In genomic region chr17:73288534-73289302, GRCh38 we compare ENCODE assay signal across 10 cellular contexts. TPM values are rescaled to one million over a fixed set of nuclear protein-coding genes. Genes with fewer than 3 reads are reported as not detected.
DNase-seq lines count a peak whose midpoint lies in the region; ATAC-seq and TF ChIP-seq lines count a peak whose summit lies in the region.
"Had no signal": no experiment of that assay in that cellular context is flagged by ENCODE, and none has a peak within 500 bp of the region (broad histone marks: within the 10 kb centered on the region; RNA-seq: fewer than 3 reads in every experiment).

No MANE protein-coding gene starts in this region.

- TF ChIP-seq CTCF in fibroblast of lung (conservative IDR thresholded peaks at IDR 0.05 in 1 of 2, IDR thresholded peaks at IDR 0.05 in 1 of 2; ENCODE audit: low read depth in 1 of 2, low read length in 2 of 2) (no peak), nephron (IDR thresholded peaks at IDR 0.05; ENCODE audit: unreplicated experiment in 3 of 3) (no peak), upper lobe of right lung (IDR thresholded peaks at IDR 0.05) (no peak)

- POLR2A ChIA-PET in HEK293T (lab: Yijun Ruan, JAX): interaction anchor here (1.4 kb wide), 1 partner anchor 23 kb away, joined by 5 read pairs; the partner anchor contains the start of gene CDC42EP4

- H4K20me1 ChIP-seq in fibroblast of lung (ENCODE audit: control insufficient read depth, extremely low read depth, insufficient read depth, low read length): no peaks in the 10 kb centered on the region

- H3K36me3 ChIP-seq in fibroblast of lung (ENCODE audit: control insufficient read depth, insufficient read depth, low read length) (peaks cover 16% of the 10 kb centered on the region), upper lobe of right lung (peaks cover 27% of the 10 kb centered on the region)

- H3K4me1 Mint-ChIP-seq in T-helper 17 cell: peaks cover 21% of the 10 kb centered on the region
- peaks cover 76% of the 10 kb centered on the region for H3K4me1 Mint-ChIP-seq in nephron

- H3K4me3 Mint-ChIP-seq in T-helper 17 cell (no peak overlapping the region), nephron (no peak overlapping the region)
- H3K4me3 Mint-ChIP-seq: T-helper 2 cell treated with Interferon-gamma antibody and Interleukin-4, amounts not matched to agents 5 μg/mL and 100 μg/mL, for 36 hours had no signal

- H3K36me3 Mint-ChIP-seq in T-helper 17 cell (ENCODE audit: low read depth) (peaks cover 4% of the 10 kb centered on the region), nephron (ENCODE audit: low read depth) (peaks cover 31% of the 10 kb centered on the region)

- no peaks in the 10 kb centered on the region for H3K9me3 Mint-ChIP-seq in nephron
- H3K9me3 Mint-ChIP-seq: T-helper 2 cell treated with Interferon-gamma antibody and Interleukin-4, amounts not matched to agents 5 μg/mL and 100 μg/mL, for 36 hours had no signal

- no peak for ATAC-seq in T-helper 17 cell
- ATAC-seq in upper lobe of right lung: peak; percentile 60
- ATAC-seq in GM18909 (IDR thresholded peaks at IDR 0.05; ENCODE audit: poor library complexity, unreplicated experiment): no peak

- intact Hi-C loops in upper lobe of right lung (cut with DNase I): no loop called here

- H3K4me2 ChIP-seq in fibroblast of lung (ENCODE audit: extremely low read depth, insufficient read depth, low read length): peak overlapping the region; percentile 25

- no peak overlapping the region for H2AFZ ChIP-seq in fibroblast of lung (ENCODE audit: low read length)

- no peaks in the 10 kb centered on the region for H3K27me3 ChIP-seq in fibroblast of lung (ENCODE audit: control insufficient read depth, insufficient read depth, low read length)
- no peaks in the 10 kb centered on the region for H3K27me3 ChIP-seq in upper lobe of right lung

- no peak overlapping the region for H3K9ac ChIP-seq in fibroblast of lung (ENCODE audit: insufficient read depth, low read length)

- H3K27me3 Mint-ChIP-seq in T-helper 17 cell (peaks cover 24% of the 10 kb centered on the region), nephron (ENCODE audit: low read depth) (no peaks in the 10 kb centered on the region)

- DNase-seq in T-helper 17 cell: no peak
- no peak for DNase-seq in fibroblast of lung (ENCODE audit: low read depth in 2 of 2)
- DNase-seq in upper lobe of right lung: peak; percentile 75
- no peak for DNase-seq in NCI-H2029 (lab: John Stamatoyannopoulos, UW)
- DNase-seq in NCI-H748 treated with DMSO at 0.1 percent for 48 hours (lab: John Stamatoyannopoulos, UW): no peak
- DNase-seq in HEK293T (ENCODE audit: extremely low spot score): no peak

- H3K27ac ChIP-seq in fibroblast of lung (ENCODE audit: insufficient read depth, low read length) (peak overlapping the region; percentile 10), upper lobe of right lung (peak overlapping the region; percentile 79)

- peak overlapping the region; percentile 34 for H3K27ac Mint-ChIP-seq in T-helper 17 cell
- peak overlapping the region in 2 of 3 experiments; percentile 17 to 67 for H3K27ac Mint-ChIP-seq in nephron
- H3K27ac Mint-ChIP-seq: T-helper 2 cell treated with Interferon-gamma antibody and Interleukin-4, amounts not matched to agents 5 μg/mL and 100 μg/mL, for 36 hours had no signal

- peaks cover 74% of the 10 kb centered on the region for H3K79me2 ChIP-seq in fibroblast of lung (ENCODE audit: control insufficient read depth, insufficient read depth, low read length)

- CTCF ChIA-PET in HEK293T (lab: Yijun Ruan, JAX): interaction anchor here (0.7 kb wide), 1 partner anchor 61 kb away, joined by 4 read pairs; no protein-coding TSS in a partner anchor

- H3K4me1 ChIP-seq in fibroblast of lung (ENCODE audit: control insufficient read depth, extremely low read depth, insufficient read depth, low read length) (peaks cover 42% of the 10 kb centered on the region), upper lobe of right lung (peaks cover 63% of the 10 kb centered on the region)

- H3K9me3 ChIP-seq in T-helper 17 cell (ENCODE audit: control insufficient read depth, low read length, poor library complexity, severe bottlenecking): no peaks in the 10 kb centered on the region
- no peaks in the 10 kb centered on the region for H3K9me3 ChIP-seq in fibroblast of lung (ENCODE audit: control insufficient read depth, insufficient read depth, low read depth, low read length)
- no peaks in the 10 kb centered on the region for H3K9me3 ChIP-seq in upper lobe of right lung

- H3K4me3 ChIP-seq in fibroblast of lung (replicated peaks in 1 of 4; ENCODE audit: control extremely low read depth in 1 of 4, insufficient read depth in 1 of 4, low read depth in 3 of 4, low read length in 4 of 4) (no peak overlapping the region), upper lobe of right lung (no peak overlapping the region)

TF ChIP-seq in HEK293T, 16 proteins besides CTCF, POLR2A, EP300 and RAD21:
- TF ChIP-seq SP1 (IDR thresholded peaks at IDR 0.05) (no peak), ARNT (IDR thresholded peaks at IDR 0.05) (no peak), FOXK2 (IDR thresholded peaks at IDR 0.05) (no peak), BHLHE40 (IDR thresholded peaks at IDR 0.05; ENCODE audit: borderline replicate concordance) (no peak), FOXM1 (IDR thresholded peaks at IDR 0.05; ENCODE audit: borderline replicate concordance) (no peak), FOXA1 (IDR thresholded peaks at IDR 0.05) (no peak)

RNA-seq across cellular contexts. Expression of gene CDC42EP4, which starts 23.1 kb away (rescaled TPM):
- total RNA-seq in T-helper 17 cell: 1 to 10 TPM; 4.0 to 4.1 TPM
- total RNA-seq in fibroblast of lung: 31.3 and 34.2 TPM in 2 replicates
- polyA plus RNA-seq in fibroblast of lung: 16.9 and 20.9 TPM in 2 replicates
- polyA plus RNA-seq in fibroblast of lung (2012): 24.2 and 28.9 TPM in 2 replicates
- 33.7 and 42.3 TPM in 2 replicates for polyA minus RNA-seq in fibroblast of lung (ENCODE audit: low replicate concordance)
- total RNA-seq in upper lobe of right lung: 59.0 TPM

RNA-seq across cellular contexts. Expression of gene CPSF4L, which starts 27.0 kb away (rescaled TPM):
- not detected for total RNA-seq in T-helper 17 cell
- total RNA-seq in fibroblast of lung: 0.26 TPM in 1 of 2 replicates, not detected in the other
- polyA plus RNA-seq in fibroblast of lung: not detected in 2 replicates
- not detected in 2 replicates for polyA plus RNA-seq in fibroblast of lung (2012)
- polyA minus RNA-seq in fibroblast of lung (ENCODE audit: low replicate concordance): not detected in 2 replicates
- not detected for total RNA-seq in upper lobe of right lung
- total RNA-seq: pulmonary artery endothelial cell had no signal
